In the genomic region with DNA sequence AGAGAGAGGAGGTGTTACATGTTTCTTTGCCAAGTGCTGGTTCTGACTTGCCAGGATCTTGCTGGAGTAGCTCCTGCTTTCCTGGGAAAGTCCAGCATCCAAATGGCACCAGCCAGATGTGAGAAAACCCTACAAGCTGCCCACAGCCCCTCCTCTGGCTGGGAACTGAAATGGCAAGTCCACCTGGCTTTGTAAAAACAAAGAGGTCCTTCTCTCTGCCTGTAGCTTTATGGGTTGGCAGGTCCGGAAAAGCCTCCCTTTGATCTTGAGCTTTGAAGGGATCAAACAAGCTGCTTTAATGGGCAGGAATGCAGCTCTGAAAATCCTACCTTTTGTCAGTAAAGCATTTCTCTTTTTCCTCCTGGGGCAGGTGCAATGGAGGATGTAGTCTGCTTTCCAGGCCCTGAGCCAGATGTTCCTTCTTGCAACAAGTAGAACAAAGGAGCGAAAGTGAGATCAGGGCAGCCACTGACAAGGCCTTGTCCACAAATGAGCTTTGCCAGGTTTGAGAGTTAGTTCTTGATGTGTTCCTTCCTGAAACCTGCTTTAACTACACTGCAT, we compare ENCODE assay signal across 10 cellular contexts.
DNase-seq lines count a peak whose midpoint lies in the region; FAIRE-seq and TF ChIP-seq lines count a peak whose summit lies in the region.
"Had no signal": no experiment of that assay in that cellular context is flagged by ENCODE, and none has a peak within 500 bp of the region (broad histone marks: within the 10 kb centered on the region; RNA-seq: fewer than 3 reads in every experiment).

No MANE protein-coding gene starts in this region.

- H3K27ac Mint-ChIP-seq in glutamatergic neuron (ENCODE audit: unreplicated experiment): no peak overlapping the region
- no peak overlapping the region for H3K27ac Mint-ChIP-seq in activated T-helper 1 cell treated with anti-CD3 and anti-CD28 coated beads, Interleukin-12 subunit alpha, Interleukin-12 subunit beta, Interleukin-2, Interleukin-4 antibody, amounts not matched to agents 30 ng/mL and 10 ng/mL and 1 ng/mL, durations not matched to agents 14 hours and 24 hours and 36 hours
- H3K27ac Mint-ChIP-seq: CD4-positive, CD25-positive, alpha-beta regulatory T cell had no signal

- H3K9me3 Mint-ChIP-seq in glutamatergic neuron (ENCODE audit: unreplicated experiment): no peaks in the 10 kb centered on the region
- H3K9me3 Mint-ChIP-seq in activated T-helper 1 cell treated with anti-CD3 and anti-CD28 coated beads, Interleukin-12 subunit alpha, Interleukin-12 subunit beta, Interleukin-2, Interleukin-4 antibody, amounts not matched to agents 30 ng/mL and 10 ng/mL and 1 ng/mL, durations not matched to agents 14 hours and 24 hours and 36 hours: no peaks in the 10 kb centered on the region

- no peaks in the 10 kb centered on the region for H3K36me3 Mint-ChIP-seq in glutamatergic neuron (ENCODE audit: unreplicated experiment)
- H3K36me3 Mint-ChIP-seq in activated T-helper 1 cell treated with anti-CD3 and anti-CD28 coated beads, Interleukin-12 subunit alpha, Interleukin-12 subunit beta, Interleukin-2, Interleukin-4 antibody, amounts not matched to agents 30 ng/mL and 10 ng/mL and 1 ng/mL, durations not matched to agents 14 hours and 24 hours and 36 hours (ENCODE audit: low read depth): no peaks in the 10 kb centered on the region
- H3K36me3 Mint-ChIP-seq: CD4-positive, CD25-positive, alpha-beta regulatory T cell had no signal

- no peaks in the 10 kb centered on the region for H3K36me3 ChIP-seq in BE2C
- H3K36me3 ChIP-seq in mesendoderm (ENCODE audit: control insufficient read depth, insufficient read depth, low read length): no peaks in the 10 kb centered on the region
- H3K36me3 ChIP-seq in kidney (ENCODE audit: control insufficient read depth in 1 of 2, insufficient read depth in 2 of 2, low read length in 2 of 2): no peaks in the 10 kb centered on the region

- no peak overlapping the region for H3K4me2 ChIP-seq in mesendoderm (ENCODE audit: low read length)

- intact Hi-C loops in kidney (cut with DNase I): no loop called here
- intact Hi-C loops in activated T-helper 1 cell treated with anti-CD3 and anti-CD28 coated beads, Interleukin-12 subunit alpha, Interleukin-12 subunit beta, Interleukin-2, Interleukin-4 antibody, amounts not matched to agents 30 ng/mL and 10 ng/mL and 1 ng/mL, durations not matched to agents 14 hours and 24 hours and 36 hours (cut with micrococcal nuclease): no loop called here

- no peaks in the 10 kb centered on the region for H3K79me2 ChIP-seq in mesendoderm (ENCODE audit: control insufficient read depth, insufficient read depth, low read length)

- H3K4ac ChIP-seq in mesendoderm (ENCODE audit: low read depth, low read length): no peak overlapping the region

- H2BK120ac ChIP-seq in mesendoderm (ENCODE audit: low read depth, low read length): no peak overlapping the region

- no peak overlapping the region for H3K4me3 Mint-ChIP-seq in glutamatergic neuron (ENCODE audit: unreplicated experiment)
- no peak overlapping the region for H3K4me3 Mint-ChIP-seq in activated T-helper 1 cell treated with anti-CD3 and anti-CD28 coated beads, Interleukin-12 subunit alpha, Interleukin-12 subunit beta, Interleukin-2, Interleukin-4 antibody, amounts not matched to agents 30 ng/mL and 10 ng/mL and 1 ng/mL, durations not matched to agents 14 hours and 24 hours and 36 hours
- H3K4me3 Mint-ChIP-seq: CD4-positive, CD25-positive, alpha-beta regulatory T cell had no signal

- FAIRE-seq in kidney (lab: Jason Lieb, UNC): no peak

- H3K4me3 ChIP-seq in BE2C (ENCODE audit: low read depth, low read length) (no peak overlapping the region), mesendoderm (ENCODE audit: low read length) (no peak overlapping the region), kidney (ENCODE audit: low read length in 2 of 2) (no peak overlapping the region)

- H3K79me1 ChIP-seq in mesendoderm (ENCODE audit: low read length): no peaks in the 10 kb centered on the region

- no peaks in the 10 kb centered on the region for H3K27me3 Mint-ChIP-seq in glutamatergic neuron (ENCODE audit: unreplicated experiment)
- no peaks in the 10 kb centered on the region for H3K27me3 Mint-ChIP-seq in activated T-helper 1 cell treated with anti-CD3 and anti-CD28 coated beads, Interleukin-12 subunit alpha, Interleukin-12 subunit beta, Interleukin-2, Interleukin-4 antibody, amounts not matched to agents 30 ng/mL and 10 ng/mL and 1 ng/mL, durations not matched to agents 14 hours and 24 hours and 36 hours (ENCODE audit: insufficient read depth)
- H3K27me3 Mint-ChIP-seq: CD4-positive, CD25-positive, alpha-beta regulatory T cell had no signal

- H3K27ac ChIP-seq in mesendoderm (ENCODE audit: low read depth, low read length): no peak overlapping the region
- no peak overlapping the region for H3K27ac ChIP-seq in kidney (ENCODE audit: low read depth in 2 of 2, low read length in 2 of 2)

- H2BK15ac ChIP-seq in mesendoderm (replicated peaks; ENCODE audit: low read depth): no peak overlapping the region

- H3K56ac ChIP-seq in mesendoderm (ENCODE audit: low read length): peak overlapping the region; percentile 35

- WGBS in mesendoderm (ENCODE audit: extremely low coverage, insufficient coverage, low lambda C conversion rate): no CpG with 5 or more reads among the region's 2 CpGs

- no peak overlapping the region for H4K8ac ChIP-seq in mesendoderm (ENCODE audit: low read depth, low read length)

- no peaks in the 10 kb centered on the region for H3K4me1 Mint-ChIP-seq in glutamatergic neuron (ENCODE audit: low read depth, unreplicated experiment)
- no peaks in the 10 kb centered on the region for H3K4me1 Mint-ChIP-seq in activated T-helper 1 cell treated with anti-CD3 and anti-CD28 coated beads, Interleukin-12 subunit alpha, Interleukin-12 subunit beta, Interleukin-2, Interleukin-4 antibody, amounts not matched to agents 30 ng/mL and 10 ng/mL and 1 ng/mL, durations not matched to agents 14 hours and 24 hours and 36 hours (ENCODE audit: low read depth)
- H3K4me1 Mint-ChIP-seq: CD4-positive, CD25-positive, alpha-beta regulatory T cell had no signal

- H3K23ac ChIP-seq in mesendoderm (ENCODE audit: low read length): no peak overlapping the region

- peak overlapping the region; percentile 27 for H2AK5ac ChIP-seq in mesendoderm (ENCODE audit: low read length)

- no peak overlapping the region for H3K18ac ChIP-seq in mesendoderm (ENCODE audit: low read length)

- TF ChIP-seq CTCF in BE2C (IDR thresholded peaks at IDR 0.05; ENCODE audit: low read depth, low read length) (peak; percentile 38), kidney (IDR thresholded peaks at IDR 0.05; ENCODE audit: borderline replicate concordance, extremely low read depth, insufficient read depth) (no peak), glutamatergic neuron (IDR thresholded peaks at IDR 0.05; ENCODE audit: partially characterized antibody, unreplicated experiment) (no peak)

- peak overlapping the region; percentile 29 for H2BK5ac ChIP-seq in mesendoderm (ENCODE audit: low read length)

- DNase-seq in BE2C (no peak), LoVo (ENCODE audit: low spot score) (peak; percentile 24), cerebellar cortex (ENCODE audit: low spot score) (peak; percentile 63), mesendoderm (peak; percentile 77), kidney (no peak), glutamatergic neuron (no peak), GDM1 (lab: John Stamatoyannopoulos, UW) (no peak)
- no peak for DNase-seq in activated T-helper 1 cell treated with anti-CD3 and anti-CD28 coated beads, Interleukin-12 subunit alpha, Interleukin-12 subunit beta, Interleukin-2, Interleukin-4 antibody, amounts not matched to agents 30 ng/mL and 10 ng/mL and 1 ng/mL, durations not matched to agents 14 hours and 24 hours and 36 hours (ENCODE audit: low spot score)
- DNase-seq: activated CD8-positive, alpha-beta memory T cell treated with anti-CD3 and anti-CD28 coated beads, Interleukin-2, amount 50 U/mL, for 4 hours; CD4-positive, CD25-positive, alpha-beta regulatory T cell had no signal

- H3K9me3 ChIP-seq in BE2C (no peaks in the 10 kb centered on the region), kidney (ENCODE audit: control insufficient read depth in 1 of 2, low read length in 2 of 2) (no peaks in the 10 kb centered on the region)

- no peaks in the 10 kb centered on the region for H3K27me3 ChIP-seq in BE2C
- H3K27me3 ChIP-seq in mesendoderm (ENCODE audit: insufficient read depth, low read length, poor library complexity): no peaks in the 10 kb centered on the region

- H3K9ac ChIP-seq in mesendoderm (ENCODE audit: low read length): no peak overlapping the region
- H3K9ac ChIP-seq in kidney (ENCODE audit: low read length in 2 of 2): no peak overlapping the region

- no peak overlapping the region for H4K5ac ChIP-seq in mesendoderm (ENCODE audit: low read length)

- H3K4me1 ChIP-seq in BE2C (0 out of 2 replicates have a peak, but pooled peaks cover 4% of the 10 kb centered on the region), mesendoderm (ENCODE audit: control insufficient read depth, low read depth, low read length) (peaks cover 5% of the 10 kb centered on the region), kidney (ENCODE audit: control insufficient read depth in 1 of 2, insufficient read depth in 1 of 2, low read depth in 1 of 2, low read length in 2 of 2) (no peaks in the 10 kb centered on the region)

Comparison
In these comparisons a context has a peak if more than half of its experiments do, and no peak if none do; other contexts are left out.
1. DNase-seq: peak in LoVo (single experiment), cerebellar cortex (single experiment) and mesendoderm (single experiment); none in BE2C (single experiment), kidney (single experiment), glutamatergic neuron (single experiment), GDM1 (single experiment) and activated T-helper 1 cell treated with anti-CD3 and anti-CD28 coated beads, Interleukin-12 subunit alpha, Interleukin-12 subunit beta, Interleukin-2, Interleukin-4 antibody, amounts not matched to agents 30 ng/mL and 10 ng/mL and 1 ng/mL, durations not matched to agents 14 hours and 24 hours and 36 hours (single experiment).